Comparison of ENCODE assay signal across 23 cellular contexts in genomic region chr7:82548141-82548688, GRCh38.
"Had no signal": no experiment of that assay in that cellular context is flagged by ENCODE, and none has a peak within 500 bp of the region (broad histone marks: within the 10 kb centered on the region; RNA-seq: fewer than 3 reads in every experiment).

No MANE protein-coding gene starts in this region.

- DNase-seq: activated B cell treated with CpG ODN at 0.5 μM for 24 hours; activated CD4-positive, alpha-beta memory T cell treated with anti-CD3 and anti-CD28 coated beads for 36 hours; activated CD4-positive, alpha-beta T cell treated with anti-CD3 and anti-CD28 coated beads, Interleukin-2, amount 10 ng/mL, durations not matched to agents 7 days and 5 days; activated CD8-positive, alpha-beta memory T cell treated with anti-CD3 and anti-CD28 coated beads for 24 hours; activated effector memory CD4-positive, alpha-beta T cell treated with anti-CD3 and anti-CD28 coated beads, Interleukin-2, amount 50 U/mL, for 16 hours; activated naive CD4-positive, alpha-beta T cell treated with Interleukin-2 at 50 U/mL for 16 hours; activated naive CD8-positive, alpha-beta T cell treated with anti-CD3 and anti-CD28 coated beads, Interleukin-2, amount 50 U/mL, for 24 hours; activated T-cell treated with anti-CD3 and anti-CD28 coated beads, Interleukin-2, amount 50 U/mL, for 4 hours; amniotic stem cell; body of pancreas; central memory CD4-positive, alpha-beta T cell; Kasumi-1; KBM-7; NCI-H1417; NCI-H1694 treated with DMSO at 0.1 percent for 48 hours; NCI-H2029 treated with DMSO at 0.1 percent for 48 hours; NCI-H2171; NCI-H510A; NCI-H526 treated with DMSO at 0.1 percent for 48 hours; NK-92 treated with Interleukin-12 subunit alpha and Interleukin-12 subunit beta, amount 100 ng/mL, for 24 hours; SHP77; T-helper 17 cell; T-helper 9 cell had no signal
